In the genomic region with DNA sequence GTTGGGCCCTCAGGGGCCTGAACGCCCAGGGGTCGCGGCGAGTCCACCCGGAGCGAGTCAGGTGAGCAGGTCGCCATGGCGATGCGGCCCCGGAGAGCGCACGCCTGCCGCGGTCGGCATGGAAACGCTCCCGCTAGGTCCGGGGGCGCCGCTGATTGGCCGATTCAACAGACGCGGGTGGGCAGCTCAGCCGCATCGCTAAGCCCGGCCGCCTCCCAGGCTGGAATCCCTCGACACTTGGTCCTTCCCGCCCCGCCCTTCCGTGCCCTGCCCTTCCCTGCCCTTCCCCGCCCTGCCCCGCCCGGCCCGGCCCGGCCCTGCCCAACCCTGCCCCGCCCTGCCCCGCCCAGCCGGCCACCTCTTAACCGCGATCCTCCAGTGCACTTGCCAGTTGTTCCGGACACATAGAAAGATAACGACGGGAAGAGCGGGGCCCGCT, we compare ENCODE assay signal across 1 cellular context.
TF ChIP-seq lines count a peak whose summit lies in the region.

A gene (plus strand): TSS at position 390 of the 439 bp plus-strand sequence. CDS start 562 bp downstream, outside the sequence.

TF ChIP-seq in IMR-90, 13 proteins besides CTCF, POLR2A, EP300 and RAD21:
- no peak for TF ChIP-seq MAFK (IDR thresholded peaks at IDR 0.05; ENCODE audit: low read depth, low read length)
- no peak for TF ChIP-seq CEBPB (IDR thresholded peaks at IDR 0.05; ENCODE audit: low read depth, low read length)
- TF ChIP-seq FOS (IDR thresholded peaks at IDR 0.05; ENCODE audit: low read depth, low read length), result no peak
- no peak for TF ChIP-seq RFX5 (IDR thresholded peaks at IDR 0.05; ENCODE audit: low read depth, low read length)
- TF ChIP-seq, protein P1, sequence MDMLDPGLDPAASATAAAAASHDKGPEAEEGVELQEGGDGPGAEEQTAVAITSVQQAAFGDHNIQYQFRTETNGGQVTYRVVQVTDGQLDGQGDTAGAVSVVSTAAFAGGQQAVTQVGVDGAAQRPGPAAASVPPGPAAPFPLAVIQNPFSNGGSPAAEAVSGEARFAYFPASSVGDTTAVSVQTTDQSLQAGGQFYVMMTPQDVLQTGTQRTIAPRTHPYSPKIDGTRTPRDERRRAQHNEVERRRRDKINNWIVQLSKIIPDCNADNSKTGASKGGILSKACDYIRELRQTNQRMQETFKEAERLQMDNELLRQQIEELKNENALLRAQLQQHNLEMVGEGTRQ (IDR thresholded peaks at IDR 0.05; ENCODE audit: low read depth, low read length), result no peak
